In the genomic region with DNA sequence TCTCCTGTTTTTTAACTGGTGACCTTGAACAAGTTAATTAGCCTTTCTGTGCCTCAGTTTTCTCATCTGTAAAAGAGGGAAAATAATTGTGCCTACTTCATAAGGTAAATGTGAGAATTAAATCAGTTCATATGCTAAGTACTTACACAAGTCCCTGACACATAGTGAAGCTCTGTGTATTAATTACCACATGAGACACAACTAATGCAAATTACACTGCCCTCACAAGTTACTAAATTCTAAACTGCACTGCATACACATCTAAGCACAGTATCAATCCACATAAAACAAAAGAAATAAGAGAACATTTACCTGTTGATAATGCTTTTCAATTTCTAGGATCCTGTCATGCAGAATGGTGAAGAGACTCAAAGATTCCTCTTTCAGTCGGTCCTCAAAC, we compare ENCODE assay signal across 29 cellular contexts. TPM values are rescaled to one million over a fixed set of nuclear protein-coding genes. Genes with fewer than 3 reads are reported as not detected.
"Had no signal": no experiment of that assay in that cellular context is flagged by ENCODE, and none has a peak within 500 bp of the region (broad histone marks: within the 10 kb centered on the region; RNA-seq: fewer than 3 reads in every experiment).

No MANE protein-coding gene starts in this region.

- H3K27ac Mint-ChIP-seq: dendritic cell treated with granulocyte-macrophage colony-stimulating factor and Interleukin-4, amounts not matched to agents 40 ng/mL and 50 ng/mL, for 4 days; effector memory CD8-positive, alpha-beta T cell; endodermal cell; mesothelial cell of epicardium; naive thymus-derived CD4-positive, alpha-beta T cell had no signal

- ATAC-seq: effector memory CD8-positive, alpha-beta T cell; esophagus mucosa; gastrocnemius medialis; heart right ventricle; left cardiac atrium; left lung; left ventricle myocardium superior; lower lobe of right lung; naive thymus-derived CD4-positive, alpha-beta T cell had no signal

- H3K9me3 ChIP-seq: colonic mucosa, esophagus squamous epithelium, gastrocnemius medialis, heart right ventricle, left lung, lower lobe of right lung had no signal

- H3K4me3 ChIP-seq: colonic mucosa, esophagus squamous epithelium, gastrocnemius medialis, heart right ventricle, left lung, lower lobe of right lung had no signal

- H3K9me3 Mint-ChIP-seq: dendritic cell treated with granulocyte-macrophage colony-stimulating factor and Interleukin-4, amounts not matched to agents 40 ng/mL and 50 ng/mL, for 4 days; effector memory CD8-positive, alpha-beta T cell; endodermal cell; mesothelial cell of epicardium had no signal

- H3K36me3 Mint-ChIP-seq: mesothelial cell of epicardium had no signal

- H3K27me3 ChIP-seq: colonic mucosa, gastrocnemius medialis had no signal

- H3K4me1 ChIP-seq: colonic mucosa, gastrocnemius medialis, heart right ventricle, left lung, lower lobe of right lung had no signal

- DNase-seq: colonic mucosa; cortex of kidney; effector CD8-positive, alpha-beta T cell; effector memory CD8-positive, alpha-beta T cell; endodermal cell; erythroblast; esophagus squamous epithelium; foreskin fibroblast; foreskin melanocyte; gastrocnemius medialis; glutamatergic neuron; head of caudate nucleus; heart right ventricle; hippocampal formation; left cardiac atrium; left lung; left ventricle myocardium superior; lower lobe of right lung; mesenchymal stem cell; naive thymus-derived CD4-positive, alpha-beta T cell had no signal

- H3K36me3 ChIP-seq: colonic mucosa, esophagus squamous epithelium, gastrocnemius medialis, heart right ventricle, left lung, lower lobe of right lung had no signal

- H3K4me3 Mint-ChIP-seq: dendritic cell treated with granulocyte-macrophage colony-stimulating factor and Interleukin-4, amounts not matched to agents 40 ng/mL and 50 ng/mL, for 4 days; effector memory CD8-positive, alpha-beta T cell; endodermal cell; mesothelial cell of epicardium; naive thymus-derived CD4-positive, alpha-beta T cell had no signal

- H3K27ac ChIP-seq: colonic mucosa, epithelial cell of prostate, esophagus squamous epithelium, gastrocnemius medialis, heart right ventricle, left lung, lower lobe of right lung had no signal

- H3K4me1 Mint-ChIP-seq: endodermal cell had no signal

RNA-seq across cellular contexts. Expression of a gene that starts 22.5 kb away (rescaled TPM):
- total RNA-seq: colonic mucosa; dermis microvascular lymphatic vessel endothelial cell; endodermal cell; glomerular endothelial cell; kidney epithelial cell; lung microvascular endothelial cell; mesenteric fat pad; naive thymus-derived CD4-positive, alpha-beta T cell had no signal
